ENCODE assay signal across 8 cellular contexts in genomic region chr19:48926909-48927308, GRCh38. TPM values are rescaled to one million over a fixed set of nuclear protein-coding genes. Genes with fewer than 3 reads are reported as not detected.
A peak's percentile ranks its signal among the peaks of the same experiment; 100 is the strongest.
DNase-seq lines count a peak whose midpoint lies in the region; ATAC-seq, FAIRE-seq and TF ChIP-seq lines count a peak whose summit lies in the region.

No MANE protein-coding gene starts in this region.

- no peaks in the 10 kb centered on the region for H3K9me3 Mint-ChIP-seq in activated T-helper 2 cell treated with anti-CD3 and anti-CD28 coated beads, Interferon-gamma antibody, Interleukin-2, Interleukin-4, amounts not matched to agents 10 μg/mL and 5 μg/mL and 100 μg/mL, durations not matched to agents 14 hours and 24 hours and 36 hours

- no peak for TF ChIP-seq RAD21 in A549 (conservative IDR thresholded peaks at IDR 0.05 in 1 of 2, IDR thresholded peaks at IDR 0.05 in 1 of 2)

- peak; percentile 67 to 84 for ATAC-seq in A549
- ATAC-seq in stimulated activated naive CD8-positive, alpha-beta T cell treated with anti-CD3 and anti-CD28 coated beads, Interleukin-15, Interleukin-2, amounts not matched to agents 100 U/mL and 50 U/mL, for 24 hours = peak; percentile 46

- peak overlapping the region; percentile 12 for H3K27ac Mint-ChIP-seq in activated T-helper 2 cell treated with anti-CD3 and anti-CD28 coated beads, Interferon-gamma antibody, Interleukin-2, Interleukin-4, amounts not matched to agents 10 μg/mL and 5 μg/mL and 100 μg/mL, durations not matched to agents 14 hours and 24 hours and 36 hours

- TF ChIP-seq CTCF in A549 (IDR thresholded peaks at IDR 0.05) (no peak), HFF-Myc (IDR thresholded peaks at IDR 0.05; ENCODE audit: low read depth, low read length, missing control alignments) (no peak)

- H3K4me1 Mint-ChIP-seq in activated T-helper 2 cell treated with anti-CD3 and anti-CD28 coated beads, Interferon-gamma antibody, Interleukin-2, Interleukin-4, amounts not matched to agents 10 μg/mL and 5 μg/mL and 100 μg/mL, durations not matched to agents 14 hours and 24 hours and 36 hours (ENCODE audit: low read depth) = peaks cover 4% of the 10 kb centered on the region

- 4% methylated on average over 10 of the region's 10 CpGs for WGBS in A549 (ENCODE audit: missing lambda C conversion rate)

- CTCF ChIA-PET in A549 (lab: Yijun Ruan, JAX) = interaction anchor here (1.0 to 5.9 kb wide), 5 partner anchors 27 to 139 kb away, joined by 3 to 36 read pairs (median 3); partner anchors contain the start of gene HSD17B14

- peak in 1 of 2 experiments; percentile 39; a peak in 1 of 5 replicates for TF ChIP-seq EP300 in A549 (IDR thresholded peaks at IDR 0.05)

- DNase-seq in A549 (ENCODE audit: low read depth in 1 of 2, low spot score in 1 of 2) = peak; percentile 65 to 87
- DNase-seq in HFF-Myc (ENCODE audit: extremely low read depth, low read depth) = peak; percentile 73
- no peak for DNase-seq in activated T-helper 2 cell treated with anti-CD3 and anti-CD28 coated beads, Interferon-gamma antibody, Interleukin-2, Interleukin-4, amounts not matched to agents 10 μg/mL and 5 μg/mL and 100 μg/mL, durations not matched to agents 14 hours and 24 hours and 36 hours (ENCODE audit: low spot score)
- peak; percentile 78 for DNase-seq in glomerular visceral epithelial cell (ENCODE audit: extremely low spot score)
- peak; percentile 6 for DNase-seq in stimulated activated naive CD8-positive, alpha-beta T cell treated with anti-CD3 and anti-CD28 coated beads, Interleukin-15, Interleukin-2, amounts not matched to agents 100 U/mL and 50 U/mL, for 24 hours
- DNase-seq in stimulated activated CD8-positive, alpha-beta memory T cell treated with anti-CD3 and anti-CD28 coated beads, Interleukin-4, amount 100 ng/mL, for 48 hours = no peak
- no peak for DNase-seq in stimulated activated naive CD4-positive, alpha-beta T cell treated with Interleukin-2 at 50 U/mL for 16 hours (lab: John Stamatoyannopoulos, UW)
- DNase-seq in SIG-M5 (lab: John Stamatoyannopoulos, UW) = no peak

- peak; percentile 43 for FAIRE-seq in A549 (lab: Jason Lieb, UNC)

- H3K4me2 ChIP-seq in A549 = peak overlapping the region; percentile 66

- peaks cover 41% of the 10 kb centered on the region for H3K4me1 ChIP-seq in A549

- POLR2A ChIA-PET in A549 (lab: Yijun Ruan, JAX) = interaction anchor here (0.6 to 2.9 kb wide), 4 partner anchors 35 to 55 kb away, joined by 3 to 24 read pairs (median 9); partner anchors contain the start of gene PPP1R15A

- intact Hi-C loops in activated T-helper 2 cell treated with anti-CD3 and anti-CD28 coated beads, Interferon-gamma antibody, Interleukin-2, Interleukin-4, amounts not matched to agents 10 μg/mL and 5 μg/mL and 100 μg/mL, durations not matched to agents 14 hours and 24 hours and 36 hours (cut with micrococcal nuclease) = no loop called here

- no peaks in the 10 kb centered on the region for H3K9me3 ChIP-seq in A549

- peaks cover 9% of the 10 kb centered on the region for H3K36me3 Mint-ChIP-seq in activated T-helper 2 cell treated with anti-CD3 and anti-CD28 coated beads, Interferon-gamma antibody, Interleukin-2, Interleukin-4, amounts not matched to agents 10 μg/mL and 5 μg/mL and 100 μg/mL, durations not matched to agents 14 hours and 24 hours and 36 hours (ENCODE audit: low read depth)

- no peaks in the 10 kb centered on the region for H3K27me3 Mint-ChIP-seq in activated T-helper 2 cell treated with anti-CD3 and anti-CD28 coated beads, Interferon-gamma antibody, Interleukin-2, Interleukin-4, amounts not matched to agents 10 μg/mL and 5 μg/mL and 100 μg/mL, durations not matched to agents 14 hours and 24 hours and 36 hours (ENCODE audit: low read depth)

- no peak overlapping the region for H3K4me3 Mint-ChIP-seq in activated T-helper 2 cell treated with anti-CD3 and anti-CD28 coated beads, Interferon-gamma antibody, Interleukin-2, Interleukin-4, amounts not matched to agents 10 μg/mL and 5 μg/mL and 100 μg/mL, durations not matched to agents 14 hours and 24 hours and 36 hours (ENCODE audit: low read depth)

- H3K4me3 ChIP-seq in A549 = no peak overlapping the region
- no peak overlapping the region for H3K4me3 ChIP-seq in HFF-Myc (replicated peaks; ENCODE audit: low read depth, low read length)

- no peak for TF ChIP-seq POLR2A in A549 (IDR thresholded peaks at IDR 0.05; ENCODE audit: low read length)

- H3K27ac ChIP-seq in A549 = peak overlapping the region; percentile 67 to 85

TF ChIP-seq in A549, 52 proteins besides CTCF, POLR2A, EP300 and RAD21 (continues in another document):
- TF ChIP-seq HMGXB4 (CRISPR knock-in tag; IDR thresholded peaks at IDR 0.05; ENCODE audit: borderline replicate concordance) (no peak), NFE2L2 (conservative IDR thresholded peaks at IDR 0.05; ENCODE audit: low read length) (no peak), NR3C1 (IDR thresholded peaks at IDR 0.05) (no peak), JUNB (IDR thresholded peaks at IDR 0.05) (no peak), MYC (IDR thresholded peaks at IDR 0.05; ENCODE audit: borderline replicate concordance, low read length) (no peak; the same call in 1 of the 2 replicates), CHD2 (IDR thresholded peaks at IDR 0.05; ENCODE audit: low read length, partially characterized antibody) (no peak), HES2 (IDR thresholded peaks at IDR 0.05) (no peak), TFCP2L1 (CRISPR knock-in tag; IDR thresholded peaks at IDR 0.05) (no peak; the same call in 1 of the 2 replicates)

RNA-seq across cellular contexts. Expression of gene DHDH, which starts 6.6 kb away (rescaled TPM):
- polyA plus RNA-seq in A549 (2011; rRNA removed) (0.60 and 0.78 TPM in 2 replicates), A549 (2017; fragmentation: RNase III; extraction: RNeasy Plus Mini Kit Qiagen cat#74134 plus additional on column Dnase treatment) (1.1 to 1.2 TPM (median 1.2 TPM) in 3 replicates)
- polyA plus RNA-seq in A549 (2012; cell fraction: cytosol; rRNA removed) = 0.90 and 1.1 TPM in 2 replicates
- polyA plus RNA-seq in A549 (2012; cell fraction: nucleus; rRNA removed) = 0.93 and 1.1 TPM in 2 replicates
- 0.29 TPM in 1 of 2 replicates, not detected in the other for polyA minus RNA-seq in A549 (2011; rRNA and poly(A)+ RNA removed)
- 0.67 TPM in 1 of 2 replicates, not detected in the other for total RNA-seq in activated T-helper 2 cell treated with anti-CD3 and anti-CD28 coated beads, Interferon-gamma antibody, Interleukin-2, Interleukin-4, amounts not matched to agents 10 μg/mL and 5 μg/mL and 100 μg/mL, durations not matched to agents 14 hours and 24 hours and 36 hours

RNA-seq across cellular contexts. Expression of gene NUCB1, which starts 26.8 kb away (rescaled TPM):
- polyA plus RNA-seq in A549 (2011; rRNA removed) (58.5 and 79.5 TPM in 2 replicates), A549 (2017; fragmentation: RNase III; extraction: RNeasy Plus Mini Kit Qiagen cat#74134 plus additional on column Dnase treatment) (154 to 182 TPM (median 174 TPM) in 3 replicates)
- 163 and 192 TPM in 2 replicates for polyA plus RNA-seq in A549 (2012; cell fraction: cytosol; rRNA removed)
- 342 and 441 TPM in 2 replicates for polyA plus RNA-seq in A549 (2012; cell fraction: nucleus; rRNA removed)
- polyA minus RNA-seq in A549 (2011; rRNA and poly(A)+ RNA removed) = 55.6 and 64.0 TPM in 2 replicates
- 142 and 147 TPM in 2 replicates for total RNA-seq in activated T-helper 2 cell treated with anti-CD3 and anti-CD28 coated beads, Interferon-gamma antibody, Interleukin-2, Interleukin-4, amounts not matched to agents 10 μg/mL and 5 μg/mL and 100 μg/mL, durations not matched to agents 14 hours and 24 hours and 36 hours

RNA-seq across cellular contexts. Expression of gene BAX, which starts 27.8 kb away (rescaled TPM):
- 120 and 134 TPM in 2 replicates for polyA plus RNA-seq in A549 (2011; rRNA removed)
- polyA plus RNA-seq in A549 (2012; cell fraction: cytosol; rRNA removed) = 334 and 386 TPM in 2 replicates
- 294 and 323 TPM in 2 replicates for polyA plus RNA-seq in A549 (2012; cell fraction: nucleus; rRNA removed)
- polyA plus RNA-seq in A549 (2017; fragmentation: RNase III; extraction: RNeasy Plus Mini Kit Qiagen cat#74134 plus additional on column Dnase treatment) = 265 to 299 TPM (median 284 TPM) in 3 replicates
- 120 and 135 TPM in 2 replicates for polyA minus RNA-seq in A549 (2011; rRNA and poly(A)+ RNA removed)
- total RNA-seq in activated T-helper 2 cell treated with anti-CD3 and anti-CD28 coated beads, Interferon-gamma antibody, Interleukin-2, Interleukin-4, amounts not matched to agents 10 μg/mL and 5 μg/mL and 100 μg/mL, durations not matched to agents 14 hours and 24 hours and 36 hours = 232 and 242 TPM in 2 replicates

RNA-seq across cellular contexts. Expression of gene TULP2, which starts 28.4 kb away (rescaled TPM):
- not detected in 2 replicates for polyA plus RNA-seq in A549 (2011; rRNA removed)
- 0.09 TPM in 1 of 2 replicates, not detected in the other for polyA plus RNA-seq in A549 (2012; cell fraction: cytosol; rRNA removed)
- polyA plus RNA-seq in A549 (2012; cell fraction: nucleus; rRNA removed) = 0.04 and 0.20 TPM in 2 replicates
- polyA plus RNA-seq in A549 (2017; fragmentation: RNase III; extraction: RNeasy Plus Mini Kit Qiagen cat#74134 plus additional on column Dnase treatment) = not detected in 3 replicates
- not detected in 2 replicates for polyA minus RNA-seq in A549 (2011; rRNA and poly(A)+ RNA removed)
- total RNA-seq in activated T-helper 2 cell treated with anti-CD3 and anti-CD28 coated beads, Interferon-gamma antibody, Interleukin-2, Interleukin-4, amounts not matched to agents 10 μg/mL and 5 μg/mL and 100 μg/mL, durations not matched to agents 14 hours and 24 hours and 36 hours = not detected in 2 replicates

RNA-seq across cellular contexts. Expression of gene FTL, which starts 38.2 kb away (rescaled TPM):
- polyA plus RNA-seq in A549 (2011; rRNA removed) (4,743 and 7,067 TPM in 2 replicates), A549 (2017; fragmentation: RNase III; extraction: RNeasy Plus Mini Kit Qiagen cat#74134 plus additional on column Dnase treatment) (12,141 to 13,930 TPM (median 13,921 TPM) in 3 replicates)
- 10,619 and 11,714 TPM in 2 replicates for polyA plus RNA-seq in A549 (2012; cell fraction: cytosol; rRNA removed)
- polyA plus RNA-seq in A549 (2012; cell fraction: nucleus; rRNA removed) = 4,146 and 4,930 TPM in 2 replicates
- polyA minus RNA-seq in A549 (2011; rRNA and poly(A)+ RNA removed) = 3,763 and 4,254 TPM in 2 replicates
- total RNA-seq in activated T-helper 2 cell treated with anti-CD3 and anti-CD28 coated beads, Interferon-gamma antibody, Interleukin-2, Interleukin-4, amounts not matched to agents 10 μg/mL and 5 μg/mL and 100 μg/mL, durations not matched to agents 14 hours and 24 hours and 36 hours = 646 and 658 TPM in 2 replicates

Comparison
In these comparisons a context has a peak if more than half of its experiments do, and no peak if none do; other contexts are left out.
1. DNase-seq: peak in A549 (2 of 2), HFF-Myc (single experiment), glomerular visceral epithelial cell (single experiment) and stimulated activated naive CD8-positive, alpha-beta T cell treated with anti-CD3 and anti-CD28 coated beads, Interleukin-15, Interleukin-2, amounts not matched to agents 100 U/mL and 50 U/mL, for 24 hours (single experiment); none in activated T-helper 2 cell treated with anti-CD3 and anti-CD28 coated beads, Interferon-gamma antibody, Interleukin-2, Interleukin-4, amounts not matched to agents 10 μg/mL and 5 μg/mL and 100 μg/mL, durations not matched to agents 14 hours and 24 hours and 36 hours (single experiment), stimulated activated CD8-positive, alpha-beta memory T cell treated with anti-CD3 and anti-CD28 coated beads, Interleukin-4, amount 100 ng/mL, for 48 hours (single experiment), stimulated activated naive CD4-positive, alpha-beta T cell treated with Interleukin-2 at 50 U/mL for 16 hours (single experiment) and SIG-M5 (single experiment).